In genomic region chr20:4726710-4727391, GRCh38 we compare ENCODE assay signal across 1 cellular context.
TF ChIP-seq lines count a peak whose summit lies in the region.

No MANE protein-coding gene starts in this region.

TF ChIP-seq in K562, 482 proteins besides CTCF, POLR2A, EP300 and RAD21 (continued from another document):
- TF ChIP-seq ZNF318 (IDR thresholded peaks at IDR 0.05; ENCODE audit: borderline replicate concordance in 1 of 2, low read depth in 1 of 2) (peak in 1 of 2 experiments; percentile 67; a peak in 1 of 4 replicates), ATF1 (CRISPR knock-in tag; IDR thresholded peaks at IDR 0.05) (no peak), ATF1 (tag; IDR thresholded peaks at IDR 0.05) (0 out of 2 replicates have a peak, but pooled peaks have one; percentile 13), CLOCK (CRISPR knock-in tag; IDR thresholded peaks at IDR 0.05; ENCODE audit: borderline replicate concordance) (no peak), ZFP36 (IDR thresholded peaks at IDR 0.05; ENCODE audit: low read depth, low read length, partially characterized antibody) (no peak), NR3C1 (CRISPR knock-in tag; IDR thresholded peaks at IDR 0.05) (no peak), ZFP30 (CRISPR knock-in tag; IDR thresholded peaks at IDR 0.05; ENCODE audit: borderline replicate concordance) (no peak), HLTF (IDR thresholded peaks at IDR 0.05) (no peak), FOSL1 (tag; conservative IDR thresholded peaks at IDR 0.05) (0 out of 2 replicates have a peak, but pooled peaks have one; percentile 15), RBM22 (IDR thresholded peaks at IDR 0.05; ENCODE audit: low read depth, low read length, poor library complexity, severe bottlenecking) (no peak), CREM (IDR thresholded peaks at IDR 0.05; ENCODE audit: low read depth) (0 out of 2 replicates have a peak, but pooled peaks have one; percentile 16), ATF7 (IDR thresholded peaks at IDR 0.05) (peak; percentile 33; the same call in 1 of the 2 replicates)
